16 cellular contexts compared by ENCODE assay signal in genomic region chr13:51666839-51667238, GRCh38.
"Had no signal": no experiment of that assay in that cellular context is flagged by ENCODE, and none has a peak within 500 bp of the region (broad histone marks: within the 10 kb centered on the region; RNA-seq: fewer than 3 reads in every experiment).

No MANE protein-coding gene starts in this region.

- H3K27me3 ChIP-seq: cardiac muscle cell, neural progenitor cell, ovary, testis had no signal

- H3K27ac ChIP-seq: cardiac muscle cell, lower lobe of right lung, neural progenitor cell, ovary, psoas muscle had no signal

- H2AFZ ChIP-seq: neural progenitor cell had no signal

- H3K4me2 ChIP-seq: neural progenitor cell had no signal

- H3K36me3 ChIP-seq: cardiac muscle cell, lower lobe of right lung, ovary had no signal

- H3K9ac ChIP-seq: neural progenitor cell had no signal

- DNase-seq: activated CD4-positive, alpha-beta T cell treated with anti-CD3 and anti-CD28 coated beads for 36 hours; activated CD4-positive, alpha-beta T cell treated with anti-CD3 and anti-CD28 coated beads, Interleukin-2, amount 50 U/mL, for 48 hours; activated gamma-delta T cell treated with Interleukin-2 at 50 U/mL for 16 hours; activated T-cell treated with anti-CD3 and anti-CD28 coated beads for 4 hours; dermis blood vessel endothelial cell; effector memory CD4-positive, alpha-beta T cell; lower lobe of right lung; ovary; psoas muscle; right cardiac atrium; small intestine; stimulated activated CD4-positive, alpha-beta T cell treated with anti-CD3 and anti-CD28 coated beads, Interleukin-4, amount 100 ng/mL, for 1 hour; testis had no signal

- FAIRE-seq: small intestine had no signal

- H3K9me3 ChIP-seq: lower lobe of right lung, ovary, psoas muscle, testis had no signal

- H3K4me3 ChIP-seq: cardiac muscle cell, lower lobe of right lung, neural progenitor cell, ovary, psoas muscle, testis had no signal

- ATAC-seq: activated CD4-positive, alpha-beta T cell treated with anti-CD3 and anti-CD28 coated beads for 36 hours; lower lobe of right lung; psoas muscle; right cardiac atrium; WTC11 had no signal

- H3K4me1 ChIP-seq: lower lobe of right lung, psoas muscle had no signal
